In the genomic region with DNA sequence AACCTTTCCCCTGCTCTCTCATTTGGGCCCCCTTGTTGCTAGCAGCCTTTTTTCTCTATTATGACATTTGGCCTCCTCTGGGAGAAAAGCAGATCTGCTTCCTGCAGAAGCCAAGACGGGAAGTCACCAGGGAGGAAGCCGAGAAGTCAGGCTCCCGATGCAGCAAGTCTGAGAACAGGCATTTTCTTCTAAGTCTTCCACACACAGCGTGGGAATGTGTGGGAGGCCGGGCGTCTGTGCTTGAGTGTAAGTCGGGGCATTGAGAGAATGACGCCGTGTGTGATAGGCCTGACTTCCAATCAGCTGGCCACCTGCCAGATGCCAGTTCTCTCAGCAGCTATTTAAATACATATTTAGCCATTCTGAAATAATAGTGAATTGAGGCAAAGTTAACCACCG, we compare ENCODE assay signal across 9 cellular contexts.
DNase-seq lines count a peak whose midpoint lies in the region; ATAC-seq and TF ChIP-seq lines count a peak whose summit lies in the region.
"Had no signal": no experiment of that assay in that cellular context is flagged by ENCODE, and none has a peak within 500 bp of the region (broad histone marks: within the 10 kb centered on the region; RNA-seq: fewer than 3 reads in every experiment).

No MANE protein-coding gene starts in this region.

- H3K9me3 ChIP-seq in IMR-90 (ENCODE audit: control insufficient read depth, insufficient read depth, low read length) (no peaks in the 10 kb centered on the region), duodenal mucosa (ENCODE audit: control insufficient read depth in 1 of 2, low read length in 2 of 2) (no peaks in the 10 kb centered on the region)

- peaks cover 9% of the 10 kb centered on the region for H3K4me1 ChIP-seq in IMR-90 (ENCODE audit: control insufficient read depth, insufficient read depth, low read length)
- peaks cover 0 to 5% of the 10 kb centered on the region in 2 donors for H3K4me1 ChIP-seq in duodenal mucosa (ENCODE audit: control insufficient read depth in 1 of 2, insufficient read depth in 2 of 2, low read length in 2 of 2)

- H3K4me2 ChIP-seq in IMR-90 (ENCODE audit: low read depth, low read length), result peak overlapping the region; percentile 23

- no peak overlapping the region for H2AK5ac ChIP-seq in IMR-90 (ENCODE audit: low read depth, low read length)

- H3K4ac ChIP-seq in IMR-90 (ENCODE audit: low read depth, low read length), result peak overlapping the region; percentile 74

- H3K27me3 ChIP-seq in IMR-90 (ENCODE audit: control insufficient read depth, insufficient read depth, low read length), result no peaks in the 10 kb centered on the region
- peaks cover 0 to 4% of the 10 kb centered on the region in 2 donors for H3K27me3 ChIP-seq in duodenal mucosa (ENCODE audit: control insufficient read depth in 1 of 2, insufficient read depth in 2 of 2, low read length in 2 of 2)

- H2BK20ac ChIP-seq in IMR-90 (ENCODE audit: low read depth, low read length), result peak overlapping the region; percentile 64

- peak overlapping the region; percentile 21; the same call in 1 of the 2 replicates for H4K5ac ChIP-seq in IMR-90 (ENCODE audit: low read depth, low read length)

- no peak overlapping the region for H3K56ac ChIP-seq in IMR-90 (ENCODE audit: extremely low read depth, insufficient read depth, low read length)

- H4K20me1 ChIP-seq in IMR-90 (ENCODE audit: insufficient read depth, low read length), result no peaks in the 10 kb centered on the region

- 0 out of 2 replicates have a peak overlapping the region, but pooled peaks have one; percentile 13 for H3K9ac ChIP-seq in IMR-90 (ENCODE audit: low read depth, low read length)
- no peak overlapping the region for H3K9ac ChIP-seq in duodenal mucosa (ENCODE audit: low read depth in 1 of 2, low read length in 2 of 2)

- in situ Hi-C loops in IMR-90 (cut with MboI; ENCODE audit: low sequenced_read_pairs), result no loop called here

- no peaks in the 10 kb centered on the region for H3K79me1 ChIP-seq in IMR-90 (ENCODE audit: low read depth in 1 of 2, low read length in 2 of 2)

- H3K9me1 ChIP-seq in IMR-90 (ENCODE audit: insufficient read depth, low read length), result peaks cover 10% of the 10 kb centered on the region

- no peak for TF ChIP-seq RAD21 in IMR-90 (IDR thresholded peaks at IDR 0.05; ENCODE audit: low read length)

- TF ChIP-seq CTCF in IMR-90 (conservative IDR thresholded peaks at IDR 0.05; ENCODE audit: low read depth, low read length), result no peak

- H4K8ac ChIP-seq in IMR-90 (ENCODE audit: low read depth in 2 of 2, low read length in 2 of 2), result peak overlapping the region; percentile 0 to 61; a peak in 2 of 4 replicates

- peak overlapping the region; percentile 85 for H2BK120ac ChIP-seq in IMR-90 (ENCODE audit: low read depth, low read length)

- CTCF ChIA-PET in IMR-90 (lab: Yijun Ruan, JAX), result no interaction called here

- no CpG with 5 or more reads among the region's 10 CpGs for WGBS in IMR-90 (ENCODE audit: extremely low coverage in 2 of 2, insufficient read length in 1 of 2), 2 experiments

- peak overlapping the region; percentile 86 for H3K14ac ChIP-seq in IMR-90 (replicated peaks; ENCODE audit: low read depth, low read length)

- H2AK9ac ChIP-seq in IMR-90 (replicated peaks; ENCODE audit: low read depth, low read length, poor library complexity), result no peak overlapping the region

- ATAC-seq in IMR-90 (ENCODE audit: low read depth) (peak; percentile 28), left lobe of liver (peak; percentile 55), HG03095 (IDR thresholded peaks at IDR 0.05; ENCODE audit: unreplicated experiment) (no peak), HG03045 (IDR thresholded peaks at IDR 0.05; ENCODE audit: unreplicated experiment) (no peak)

- no TSS peak for BruUV-seq in IMR-90 (replicated peaks; lab: Mats Ljungman, UMichigan)

- H3K18ac ChIP-seq in IMR-90 (ENCODE audit: low read depth, low read length), result peak overlapping the region; percentile 37

- POLR2A ChIA-PET in IMR-90 (lab: Charles Lee; ENCODE audit: unreplicated experiment), result no interaction called here

- dilution Hi-C loops in IMR-90 (cut with HindIII; ENCODE audit: low sequenced_read_pairs, unreplicated experiment), result no loop called here

- DNase-seq in IMR-90, result peak; percentile 36
- no peak for DNase-seq in left lobe of liver (ENCODE audit: low spot score)
- DNase-seq in skeletal muscle cell (ENCODE audit: low read depth), result peak; percentile 65
- DNase-seq in HPDE6-E6E7 (ENCODE audit: extremely low spot score), result no peak
- no peak for DNase-seq in NCI-H146 treated with DMSO at 0.1 percent for 48 hours (lab: John Stamatoyannopoulos, UW; ENCODE audit: unreplicated experiment)
- DNase-seq: NCI-H2171 had no signal

- peak overlapping the region; percentile 58; the same call in 1 of the 2 replicates for H4K91ac ChIP-seq in IMR-90 (ENCODE audit: insufficient read depth, low read depth, low read length)

- peak overlapping the region; percentile 56; the same call in 1 of the 2 replicates for H3K27ac ChIP-seq in IMR-90 (ENCODE audit: insufficient read depth, low read length)
- peak overlapping the region; percentile 30 for H3K27ac ChIP-seq in duodenal mucosa (ENCODE audit: low read depth, low read length)

- peak overlapping the region; percentile 16; the same call in 1 of the 3 replicates for H2BK15ac ChIP-seq in IMR-90 (ENCODE audit: low read depth, low read length)

- H2BK5ac ChIP-seq in IMR-90 (ENCODE audit: low read depth, low read length, poor library complexity, severe bottlenecking), result no peak overlapping the region

- peak overlapping the region; percentile 65 for H2AFZ ChIP-seq in IMR-90 (replicated peaks; ENCODE audit: low read length, poor library complexity)

- H3K36me3 ChIP-seq in IMR-90 (ENCODE audit: control insufficient read depth, insufficient read depth, low read length) (no peaks in the 10 kb centered on the region), duodenal mucosa (ENCODE audit: control insufficient read depth in 1 of 2, insufficient read depth in 2 of 2, low read length in 2 of 2) (no peaks in the 10 kb centered on the region)

- intact Hi-C loops in IMR-90 (cut with micrococcal nuclease), result no loop called here

- TF ChIP-seq POLR2A in IMR-90 (IDR thresholded peaks at IDR 0.05; ENCODE audit: low read depth, low read length), result no peak

- H3K4me3 ChIP-seq in IMR-90 (ENCODE audit: insufficient read depth, low read depth, low read length) (no peak overlapping the region), duodenal mucosa (ENCODE audit: low read depth in 1 of 2, low read length in 2 of 2) (no peak overlapping the region), skeletal muscle cell (ENCODE audit: low read depth, low read length) (no peak overlapping the region)

- peak overlapping the region; percentile 80 for H3K23ac ChIP-seq in IMR-90 (ENCODE audit: low read depth, low read length)

TF ChIP-seq in IMR-90, 13 proteins besides CTCF, POLR2A, EP300 and RAD21:
- TF ChIP-seq, protein P1, sequence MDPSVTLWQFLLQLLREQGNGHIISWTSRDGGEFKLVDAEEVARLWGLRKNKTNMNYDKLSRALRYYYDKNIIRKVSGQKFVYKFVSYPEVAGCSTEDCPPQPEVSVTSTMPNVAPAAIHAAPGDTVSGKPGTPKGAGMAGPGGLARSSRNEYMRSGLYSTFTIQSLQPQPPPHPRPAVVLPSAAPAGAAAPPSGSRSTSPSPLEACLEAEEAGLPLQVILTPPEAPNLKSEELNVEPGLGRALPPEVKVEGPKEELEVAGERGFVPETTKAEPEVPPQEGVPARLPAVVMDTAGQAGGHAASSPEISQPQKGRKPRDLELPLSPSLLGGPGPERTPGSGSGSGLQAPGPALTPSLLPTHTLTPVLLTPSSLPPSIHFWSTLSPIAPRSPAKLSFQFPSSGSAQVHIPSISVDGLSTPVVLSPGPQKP (IDR thresholded peaks at IDR 0.05; ENCODE audit: borderline replicate concordance, low read depth, low read length), result no peak
- TF ChIP-seq MAFK (IDR thresholded peaks at IDR 0.05; ENCODE audit: low read depth, low read length) (no peak), MXI1 (IDR thresholded peaks at IDR 0.05; ENCODE audit: borderline replicate concordance, low read depth, low read length) (no peak), BHLHE40 (IDR thresholded peaks at IDR 0.05; ENCODE audit: low read depth, low read length) (no peak), CEBPB (IDR thresholded peaks at IDR 0.05; ENCODE audit: low read depth, low read length) (no peak), RFX5 (IDR thresholded peaks at IDR 0.05; ENCODE audit: low read depth, low read length) (no peak), CHD1 (IDR thresholded peaks at IDR 0.05; ENCODE audit: low read depth, low read length) (no peak), NFE2L2 (IDR thresholded peaks at IDR 0.05; ENCODE audit: low read depth, low read length) (no peak), RCOR1 (IDR thresholded peaks at IDR 0.05; ENCODE audit: insufficient replicate concordance, low read length) (no peak), MAZ (IDR thresholded peaks at IDR 0.05; ENCODE audit: borderline replicate concordance, low read depth, low read length) (no peak), SMC3 (IDR thresholded peaks at IDR 0.05; ENCODE audit: low read depth, low read length) (no peak), FOS (IDR thresholded peaks at IDR 0.05; ENCODE audit: low read depth, low read length) (no peak)
- TF ChIP-seq, protein P2, sequence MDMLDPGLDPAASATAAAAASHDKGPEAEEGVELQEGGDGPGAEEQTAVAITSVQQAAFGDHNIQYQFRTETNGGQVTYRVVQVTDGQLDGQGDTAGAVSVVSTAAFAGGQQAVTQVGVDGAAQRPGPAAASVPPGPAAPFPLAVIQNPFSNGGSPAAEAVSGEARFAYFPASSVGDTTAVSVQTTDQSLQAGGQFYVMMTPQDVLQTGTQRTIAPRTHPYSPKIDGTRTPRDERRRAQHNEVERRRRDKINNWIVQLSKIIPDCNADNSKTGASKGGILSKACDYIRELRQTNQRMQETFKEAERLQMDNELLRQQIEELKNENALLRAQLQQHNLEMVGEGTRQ (IDR thresholded peaks at IDR 0.05; ENCODE audit: low read depth, low read length), result no peak

Comparison
In these comparisons a context has a peak if more than half of its experiments do, and no peak if none do; other contexts are left out.
1. ATAC-seq: peak in IMR-90 (single experiment) and left lobe of liver (single experiment); none in HG03095 (single experiment) and HG03045 (single experiment).
2. DNase-seq: peak in IMR-90 (single experiment) and skeletal muscle cell (single experiment); none in left lobe of liver (single experiment), HPDE6-E6E7 (single experiment) and NCI-H146 treated with DMSO at 0.1 percent for 48 hours (single experiment).